24 cellular contexts compared by ENCODE assay signal in genomic region chr3:76097588-76097975, GRCh38.
"Had no signal": no experiment of that assay in that cellular context is flagged by ENCODE, and none has a peak within 500 bp of the region (broad histone marks: within the 10 kb centered on the region; RNA-seq: fewer than 3 reads in every experiment).

No MANE protein-coding gene starts in this region.

- ATAC-seq: esophagus mucosa; gastroesophageal sphincter; lower lobe of right lung; psoas muscle; right lobe of liver; stimulated activated memory B cell treated with anti-CD40 and anti-IgM and Interleukin-4, amounts not matched to agents 10 μg/mL and 1 μg/mL and 100 μg/mL, for 72 hours had no signal

- H3K4me1 ChIP-seq: gastroesophageal sphincter, left ventricle myocardium inferior, lower lobe of right lung, psoas muscle, right lobe of liver, spleen, tibial artery, upper lobe of left lung, uterus had no signal

- H3K27ac ChIP-seq: dorsolateral prefrontal cortex, gastroesophageal sphincter, left ventricle myocardium inferior, lower lobe of right lung, psoas muscle, right lobe of liver, spleen, tibial artery, upper lobe of left lung, uterus had no signal

- H3K36me3 ChIP-seq: gastroesophageal sphincter, left ventricle myocardium inferior, lower lobe of right lung, right lobe of liver, spleen, tibial artery, upper lobe of left lung, uterus had no signal

- DNase-seq: cortex of kidney; dorsolateral prefrontal cortex; effector CD8-positive, alpha-beta T cell; glutamatergic neuron; left ventricle myocardium inferior; lower lobe of right lung; occipital lobe; psoas muscle; retina; right lobe of liver; spleen; stimulated activated CD4-positive, alpha-beta T cell treated with anti-CD3 and anti-CD28 coated beads, Interleukin-15, amount 100 ng/mL, for 24 hours; stimulated activated CD4-positive, alpha-beta T cell treated with anti-CD3 and anti-CD28 coated beads, Interleukin-1b, Interleukin-23, amount 100 ng/mL, for 48 hours; stimulated activated CD4-positive, alpha-beta T cell treated with anti-CD3 and anti-CD28 coated beads, Interleukin-4, amount 100 ng/mL, for 24 hours; tibial artery; upper lobe of left lung; uterus had no signal

- H3K4me3 ChIP-seq: dorsolateral prefrontal cortex, gastroesophageal sphincter, left ventricle myocardium inferior, lower lobe of right lung, psoas muscle, right lobe of liver, spleen, tibial artery, upper lobe of left lung, uterus had no signal

- H3K4me1 Mint-ChIP-seq: memory B cell; nephron; stimulated activated memory B cell treated with anti-CD40 and anti-IgM and Interleukin-4, amounts not matched to agents 10 μg/mL and 1 μg/mL and 100 μg/mL, for 72 hours had no signal

- H3K27me3 ChIP-seq: dorsolateral prefrontal cortex, gastroesophageal sphincter, right lobe of liver, spleen, tibial artery, upper lobe of left lung, uterus had no signal

- H3K9me3 Mint-ChIP-seq: nephron had no signal

- H3K36me3 Mint-ChIP-seq: memory B cell; stimulated activated memory B cell treated with anti-CD40 and anti-IgM and Interleukin-4, amounts not matched to agents 10 μg/mL and 1 μg/mL and 100 μg/mL, for 72 hours had no signal

- H3K27ac Mint-ChIP-seq: memory B cell; mesothelial cell of epicardium; nephron; stimulated activated memory B cell treated with anti-CD40 and anti-IgM and Interleukin-4, amounts not matched to agents 10 μg/mL and 1 μg/mL and 100 μg/mL, for 72 hours; stimulated activated naive CD8-positive, alpha-beta T cell treated with anti-CD3 and anti-CD28 coated beads, Interleukin-15, Interleukin-2, amounts not matched to agents 100 ng/mL and 50 ng/mL, for 24 hours had no signal

- H3K27me3 Mint-ChIP-seq: memory B cell; stimulated activated memory B cell treated with anti-CD40 and anti-IgM and Interleukin-4, amounts not matched to agents 10 μg/mL and 1 μg/mL and 100 μg/mL, for 72 hours; stimulated activated naive CD8-positive, alpha-beta T cell treated with anti-CD3 and anti-CD28 coated beads, Interleukin-15, Interleukin-2, amounts not matched to agents 100 ng/mL and 50 ng/mL, for 24 hours had no signal

- H3K9me3 ChIP-seq: gastroesophageal sphincter, left ventricle myocardium inferior, lower lobe of right lung, psoas muscle, right lobe of liver, tibial artery, upper lobe of left lung, uterus had no signal

- H3K4me3 Mint-ChIP-seq: memory B cell; mesothelial cell of epicardium; nephron; stimulated activated memory B cell treated with anti-CD40 and anti-IgM and Interleukin-4, amounts not matched to agents 10 μg/mL and 1 μg/mL and 100 μg/mL, for 72 hours; stimulated activated naive CD8-positive, alpha-beta T cell treated with anti-CD3 and anti-CD28 coated beads, Interleukin-15, Interleukin-2, amounts not matched to agents 100 ng/mL and 50 ng/mL, for 24 hours had no signal
